ENCODE assay signal across 8 cellular contexts in genomic region chr12:68374315-68374982, GRCh38. TPM values are rescaled to one million over a fixed set of nuclear protein-coding genes. Genes with fewer than 3 reads are reported as not detected.
DNase-seq lines count a peak whose midpoint lies in the region; ATAC-seq, FAIRE-seq and TF ChIP-seq lines count a peak whose summit lies in the region.

No MANE protein-coding gene starts in this region.

- TF ChIP-seq CTCF in Loucy (conservative IDR thresholded peaks at IDR 0.05; ENCODE audit: low read length): no peak
- TF ChIP-seq CTCF in endodermal cell (conservative IDR thresholded peaks at IDR 0.05): no peak

- no peaks in the 10 kb centered on the region for H3K9me2 ChIP-seq in Loucy (replicated peaks; ENCODE audit: low read depth, low read length)

- no peaks in the 10 kb centered on the region for H3K36me3 Mint-ChIP-seq in activated T-helper 2 cell treated with anti-CD3 and anti-CD28 coated beads, Interferon-gamma antibody, Interleukin-2, Interleukin-4, amounts not matched to agents 10 μg/mL and 5 μg/mL and 100 μg/mL, durations not matched to agents 14 hours and 24 hours and 36 hours (ENCODE audit: low read depth)
- H3K36me3 Mint-ChIP-seq in endodermal cell (ENCODE audit: low read depth): no peaks in the 10 kb centered on the region

- H3K4me2 ChIP-seq in Loucy (ENCODE audit: low read depth, low read length, poor library complexity, severe bottlenecking): peak overlapping the region; percentile 12

- no peak overlapping the region for H3K4me3 Mint-ChIP-seq in activated T-helper 2 cell treated with anti-CD3 and anti-CD28 coated beads, Interferon-gamma antibody, Interleukin-2, Interleukin-4, amounts not matched to agents 10 μg/mL and 5 μg/mL and 100 μg/mL, durations not matched to agents 14 hours and 24 hours and 36 hours (ENCODE audit: low read depth)
- no peak overlapping the region for H3K4me3 Mint-ChIP-seq in endodermal cell

- peaks cover 87% of the 10 kb centered on the region for H3K4me1 ChIP-seq in Loucy (ENCODE audit: insufficient read depth, low read length, poor library complexity, severe bottlenecking)
- no peaks in the 10 kb centered on the region for H3K4me1 ChIP-seq in endodermal cell (ENCODE audit: control insufficient read depth, insufficient read depth, low read length)

- FAIRE-seq in urothelium cell line (lab: Jason Lieb, UNC): no peak

- H3K27ac Mint-ChIP-seq in activated T-helper 2 cell treated with anti-CD3 and anti-CD28 coated beads, Interferon-gamma antibody, Interleukin-2, Interleukin-4, amounts not matched to agents 10 μg/mL and 5 μg/mL and 100 μg/mL, durations not matched to agents 14 hours and 24 hours and 36 hours: peak overlapping the region; percentile 91
- H3K27ac Mint-ChIP-seq in endodermal cell: no peak overlapping the region

- peak; percentile 94 for ATAC-seq in GM21529 (IDR thresholded peaks at IDR 0.05; ENCODE audit: unreplicated experiment)

- no peaks in the 10 kb centered on the region for H3K9me3 ChIP-seq in Loucy (ENCODE audit: insufficient read depth, low read depth, low read length)
- no peaks in the 10 kb centered on the region for H3K9me3 ChIP-seq in endodermal cell (ENCODE audit: control insufficient read depth, low read length)

- H3K4me1 Mint-ChIP-seq in activated T-helper 2 cell treated with anti-CD3 and anti-CD28 coated beads, Interferon-gamma antibody, Interleukin-2, Interleukin-4, amounts not matched to agents 10 μg/mL and 5 μg/mL and 100 μg/mL, durations not matched to agents 14 hours and 24 hours and 36 hours (ENCODE audit: low read depth): peaks cover 30% of the 10 kb centered on the region
- H3K4me1 Mint-ChIP-seq in endodermal cell: peaks cover 3% of the 10 kb centered on the region

- no peaks in the 10 kb centered on the region for H4K20me1 ChIP-seq in Loucy (ENCODE audit: insufficient read depth, low read length, poor library complexity, severe bottlenecking)

- H3K27me3 ChIP-seq in Loucy (ENCODE audit: insufficient read depth, low read length, poor library complexity, severe bottlenecking) (no peaks in the 10 kb centered on the region), endodermal cell (ENCODE audit: control insufficient read depth, insufficient read depth, low read length, poor library complexity, severe bottlenecking) (no peaks in the 10 kb centered on the region)

- DNase-seq in DMS53 treated with DMSO at 0.1 percent for 48 hours (lab: John Stamatoyannopoulos, UW; ENCODE audit: unreplicated experiment) (peak; percentile 61), cerebellum (ENCODE audit: low spot score) (no peak), urothelium cell line (ENCODE audit: low spot score) (no peak), endodermal cell (no peak)
- DNase-seq in activated T-helper 2 cell treated with anti-CD3 and anti-CD28 coated beads, Interferon-gamma antibody, Interleukin-2, Interleukin-4, amounts not matched to agents 10 μg/mL and 5 μg/mL and 100 μg/mL, durations not matched to agents 14 hours and 24 hours and 36 hours (ENCODE audit: low spot score): peak; percentile 57
- DNase-seq in stimulated activated CD4-positive, alpha-beta T cell treated with anti-CD3 and anti-CD28 coated beads, Interleukin-15, amount 100 ng/mL, for 24 hours: peak; percentile 67

- intact Hi-C loops in activated T-helper 2 cell treated with anti-CD3 and anti-CD28 coated beads, Interferon-gamma antibody, Interleukin-2, Interleukin-4, amounts not matched to agents 10 μg/mL and 5 μg/mL and 100 μg/mL, durations not matched to agents 14 hours and 24 hours and 36 hours (cut with micrococcal nuclease): loop anchor here (1.0 to 2.0 kb wide), 5 partner anchors 9 to 676 kb away; partner anchors contain the start of gene RAP1B

- WGBS in endodermal cell (ENCODE audit: insufficient coverage in 1 of 2, insufficient read length in 1 of 2), 2 experiments: 93 to 94% methylated on average over 8 to 10 of the region's 10 CpGs

- H3K27me3 Mint-ChIP-seq in activated T-helper 2 cell treated with anti-CD3 and anti-CD28 coated beads, Interferon-gamma antibody, Interleukin-2, Interleukin-4, amounts not matched to agents 10 μg/mL and 5 μg/mL and 100 μg/mL, durations not matched to agents 14 hours and 24 hours and 36 hours (ENCODE audit: low read depth): no peaks in the 10 kb centered on the region
- no peaks in the 10 kb centered on the region for H3K27me3 Mint-ChIP-seq in endodermal cell (ENCODE audit: insufficient read depth)

- H3F3A ChIP-seq in Loucy (ENCODE audit: low read depth): no peaks in the 10 kb centered on the region

- H3K9ac ChIP-seq in Loucy (ENCODE audit: low read depth, low read length, poor library complexity, severe bottlenecking): peak overlapping the region; percentile 57
- H3K9ac ChIP-seq in endodermal cell (ENCODE audit: extremely low read depth, low read length, poor library complexity, severe bottlenecking): no peak overlapping the region

- H3K4me3 ChIP-seq in Loucy (ENCODE audit: low read length, poor library complexity, severe bottlenecking): no peak overlapping the region
- no peak overlapping the region for H3K4me3 ChIP-seq in endodermal cell (ENCODE audit: low read length)

- H3K36me3 ChIP-seq in Loucy (ENCODE audit: insufficient read depth, low read length) (no peaks in the 10 kb centered on the region), endodermal cell (ENCODE audit: control insufficient read depth, insufficient read depth, low read length) (no peaks in the 10 kb centered on the region)

- peak overlapping the region; percentile 68 for H2AFZ ChIP-seq in Loucy (ENCODE audit: low read length)

- H3K9me3 Mint-ChIP-seq in activated T-helper 2 cell treated with anti-CD3 and anti-CD28 coated beads, Interferon-gamma antibody, Interleukin-2, Interleukin-4, amounts not matched to agents 10 μg/mL and 5 μg/mL and 100 μg/mL, durations not matched to agents 14 hours and 24 hours and 36 hours: peaks cover 3% of the 10 kb centered on the region
- H3K9me3 Mint-ChIP-seq in endodermal cell: no peaks in the 10 kb centered on the region

- H3K79me2 ChIP-seq in Loucy (ENCODE audit: insufficient read depth, low read length): no peaks in the 10 kb centered on the region

- no peak overlapping the region for H3K27ac ChIP-seq in endodermal cell (ENCODE audit: low read depth, low read length)

RNA-seq across cellular contexts. Expression of gene MDM1, which starts 42.3 kb away (rescaled TPM):
- total RNA-seq in activated T-helper 2 cell treated with anti-CD3 and anti-CD28 coated beads, Interferon-gamma antibody, Interleukin-2, Interleukin-4, amounts not matched to agents 10 μg/mL and 5 μg/mL and 100 μg/mL, durations not matched to agents 14 hours and 24 hours and 36 hours: 13.1 and 14.8 TPM in 2 replicates
- total RNA-seq in cerebellum (32.5 TPM), endodermal cell (10 to 100 TPM; 20.2 to 21.2 TPM)
- polyA plus RNA-seq in endodermal cell (2013, experiment 1 of 2): 19.6 TPM
- 19.4 TPM for polyA plus RNA-seq in endodermal cell (2013, experiment 2 of 2)

Comparison
In these comparisons a context has a peak if more than half of its experiments do, and no peak if none do; other contexts are left out.
1. DNase-seq: peak in DMS53 treated with DMSO at 0.1 percent for 48 hours (single experiment), activated T-helper 2 cell treated with anti-CD3 and anti-CD28 coated beads, Interferon-gamma antibody, Interleukin-2, Interleukin-4, amounts not matched to agents 10 μg/mL and 5 μg/mL and 100 μg/mL, durations not matched to agents 14 hours and 24 hours and 36 hours (single experiment) and stimulated activated CD4-positive, alpha-beta T cell treated with anti-CD3 and anti-CD28 coated beads, Interleukin-15, amount 100 ng/mL, for 24 hours (single experiment); none in cerebellum (single experiment), urothelium cell line (single experiment) and endodermal cell (single experiment).